8 cellular contexts compared by ENCODE assay signal in genomic region chrX:87338510-87338909, GRCh38.
DNase-seq lines count a peak whose midpoint lies in the region; ATAC-seq and TF ChIP-seq lines count a peak whose summit lies in the region.

No MANE protein-coding gene starts in this region.

- H3K4me3 ChIP-seq in LNCaP clone FGC (ENCODE audit: low read depth, low read length): no peak overlapping the region
- no peak overlapping the region for H3K4me3 ChIP-seq in astrocyte of the cerebellum (ENCODE audit: low read depth, low read length)
- H3K4me3 ChIP-seq in spleen: no peak overlapping the region

- H3K27ac Mint-ChIP-seq in nephron progenitor cell: no peak overlapping the region

- in situ Hi-C loops in astrocyte of the cerebellum (cut with HindIII; ENCODE audit: low sequenced_read_pairs): no loop called here

- H3K36me3 Mint-ChIP-seq in nephron progenitor cell (ENCODE audit: low read depth): no peaks in the 10 kb centered on the region

- no peaks in the 10 kb centered on the region for H3K36me3 ChIP-seq in spleen

- H3K27me3 Mint-ChIP-seq in nephron progenitor cell (ENCODE audit: low read depth, poor library complexity): no peaks in the 10 kb centered on the region

- no peaks in the 10 kb centered on the region for H3K4me1 Mint-ChIP-seq in nephron progenitor cell

- no peaks in the 10 kb centered on the region for H3K27me3 ChIP-seq in spleen (replicated peaks in 1 of 7)

- intact Hi-C loops in spleen (cut with DNase I; ENCODE audit: low total_unique reads): loop anchor here (10.0 kb wide), 1 partner anchor 326 kb away; no protein-coding TSS in a partner anchor

- no peaks in the 10 kb centered on the region for H3K9me3 ChIP-seq in spleen

- ATAC-seq in GM19328 (IDR thresholded peaks at IDR 0.05; ENCODE audit: unreplicated experiment): peak; percentile 62
- ATAC-seq in GM19023 (IDR thresholded peaks at IDR 0.05; ENCODE audit: unreplicated experiment): no peak
- ATAC-seq in GM21619 (IDR thresholded peaks at IDR 0.05; ENCODE audit: unreplicated experiment): no peak

- H3K9me3 Mint-ChIP-seq in nephron progenitor cell: no peaks in the 10 kb centered on the region

- no peak overlapping the region for H3K4me3 Mint-ChIP-seq in nephron progenitor cell

- no peak overlapping the region for H3K27ac ChIP-seq in spleen

- H3K4me1 ChIP-seq in spleen: no peaks in the 10 kb centered on the region

- DNase-seq in LNCaP clone FGC (ENCODE audit: low read depth) (peak; percentile 1), astrocyte of the cerebellum (ENCODE audit: low read depth) (peak; percentile 13), nephron progenitor cell (no peak), NCI-H2171 (lab: John Stamatoyannopoulos, UW) (no peak), spleen (no peak)

- TF ChIP-seq POLR2A in spleen (IDR thresholded peaks at IDR 0.05): no peak

- peak; percentile 42; the same call in 1 of the 2 replicates for TF ChIP-seq CTCF in LNCaP clone FGC (IDR thresholded peaks at IDR 0.05; ENCODE audit: control insufficient read depth, extremely low read depth, insufficient read depth)
- peak; percentile 5 for TF ChIP-seq CTCF in astrocyte of the cerebellum (IDR thresholded peaks at IDR 0.05; ENCODE audit: low read depth, low read length, missing control alignments)
- peak; percentile 62 for TF ChIP-seq CTCF in nephron progenitor cell (IDR thresholded peaks at IDR 0.05)
- peak in 2 of 11 experiments; percentile 13 to 14 for TF ChIP-seq CTCF in spleen (IDR thresholded peaks at IDR 0.05 in 8 of 11, conservative IDR thresholded peaks at IDR 0.05 in 3 of 11)

Comparison
In these comparisons a context has a peak if more than half of its experiments do, and no peak if none do; other contexts are left out.
1. DNase-seq: peak in LNCaP clone FGC (single experiment) and astrocyte of the cerebellum (single experiment); none in nephron progenitor cell (single experiment), NCI-H2171 (single experiment) and spleen (single experiment).